27 cellular contexts compared by ENCODE assay signal in genomic region chr2:221360742-221361141, GRCh38.
"Had no signal": no experiment of that assay in that cellular context is flagged by ENCODE, and none has a peak within 500 bp of the region (broad histone marks: within the 10 kb centered on the region; RNA-seq: fewer than 3 reads in every experiment).

No MANE protein-coding gene starts in this region.

- H3K27me3 ChIP-seq: hepatocyte, neural progenitor cell, neutrophil, right atrium auricular region, right lobe of liver, stomach, testis, thyroid gland, transverse colon, upper lobe of left lung had no signal

- ATAC-seq: left lobe of liver; lower lobe of right lung; natural killer cell; psoas muscle; right lobe of liver; stimulated activated naive B cell treated with anti-CD40 and anti-IgM and Interleukin-4, amounts not matched to agents 10 μg/mL and 1 μg/mL and 100 μg/mL, for 72 hours; stimulated activated naive CD8-positive, alpha-beta T cell treated with anti-CD3 and anti-CD28 coated beads, Interleukin-15, Interleukin-2, amounts not matched to agents 100 U/mL and 50 U/mL, for 24 hours had no signal

- H3K27ac Mint-ChIP-seq: natural killer cell; nephron progenitor cell; neural progenitor cell; stimulated activated naive B cell treated with anti-CD40 and anti-IgM and Interleukin-4, amounts not matched to agents 10 μg/mL and 1 μg/mL and 100 μg/mL, for 72 hours had no signal

- H3K4me3 ChIP-seq: hepatocyte, lower lobe of right lung, neural progenitor cell, psoas muscle, right atrium auricular region, right lobe of liver, skin epidermis, stomach, testis, thyroid gland, transverse colon, upper lobe of left lung had no signal

- H3K9me3 Mint-ChIP-seq: natural killer cell, neural progenitor cell had no signal

- H3K4me3 Mint-ChIP-seq: natural killer cell; nephron progenitor cell; neural progenitor cell; stimulated activated naive B cell treated with anti-CD40 and anti-IgM and Interleukin-4, amounts not matched to agents 10 μg/mL and 1 μg/mL and 100 μg/mL, for 72 hours had no signal

- H3K4me2 ChIP-seq: hepatocyte, neural progenitor cell had no signal

- H3K27ac ChIP-seq: hepatocyte, lower lobe of right lung, neural progenitor cell, neutrophil, parathyroid adenoma, psoas muscle, right atrium auricular region, right lobe of liver, skin epidermis, stomach, testis, thyroid gland, transverse colon, upper lobe of left lung had no signal

- H3K4me1 Mint-ChIP-seq: natural killer cell; stimulated activated naive B cell treated with anti-CD40 and anti-IgM and Interleukin-4, amounts not matched to agents 10 μg/mL and 1 μg/mL and 100 μg/mL, for 72 hours had no signal

- H3K36me3 ChIP-seq: lower lobe of right lung, neural progenitor cell, neutrophil, right atrium auricular region, right lobe of liver, stomach, thyroid gland, transverse colon, upper lobe of left lung had no signal

- H3K9me3 ChIP-seq: lower lobe of right lung, neutrophil, psoas muscle, right atrium auricular region, right lobe of liver, stomach, testis, thyroid gland, transverse colon, upper lobe of left lung had no signal

- H2AFZ ChIP-seq: hepatocyte, neural progenitor cell, parathyroid adenoma had no signal

- H3K36me3 Mint-ChIP-seq: natural killer cell; neural progenitor cell; stimulated activated naive B cell treated with anti-CD40 and anti-IgM and Interleukin-4, amounts not matched to agents 10 μg/mL and 1 μg/mL and 100 μg/mL, for 72 hours had no signal

- H3K9ac ChIP-seq: neural progenitor cell, parathyroid adenoma had no signal

- DNase-seq: islet precursor cell; lower lobe of right lung; mammary epithelial cell; mesenchymal stem cell; natural killer cell; nephron progenitor cell; occipital lobe; psoas muscle; right lobe of liver; stimulated activated CD4-positive, alpha-beta T cell treated with anti-CD3 and anti-CD28 coated beads, Interleukin-12 subunit alpha, Interleukin-12 subunit beta, amount 100 ng/mL, for 4 hours; stimulated activated CD4-positive, alpha-beta T cell treated with anti-CD3 and anti-CD28 coated beads, Interleukin-15, amount 100 ng/mL, for 24 hours; stimulated activated CD4-positive, alpha-beta T cell treated with anti-CD3 and anti-CD28 coated beads, Interleukin-2, amount 100 ng/mL, for 24 hours; stimulated activated CD4-positive, alpha-beta T cell treated with anti-CD3 and anti-CD28 coated beads, Interleukin-4, amount 100 ng/mL, for 1 hour; stimulated activated naive B cell treated with anti-CD40 and anti-IgM and Interleukin-4, amounts not matched to agents 10 μg/mL and 1 μg/mL and 100 μg/mL, for 72 hours; stimulated activated naive CD8-positive, alpha-beta T cell treated with anti-CD3 and anti-CD28 coated beads, Interleukin-15, Interleukin-2, amounts not matched to agents 100 U/mL and 50 U/mL, for 24 hours; stomach; testis; thyroid gland; transverse colon; upper lobe of left lung had no signal

- H3K4me1 ChIP-seq: lower lobe of right lung, parathyroid adenoma, psoas muscle, right atrium auricular region, right lobe of liver, stomach, testis, thyroid gland, transverse colon, upper lobe of left lung had no signal

- H3K27me3 Mint-ChIP-seq: stimulated activated naive B cell treated with anti-CD40 and anti-IgM and Interleukin-4, amounts not matched to agents 10 μg/mL and 1 μg/mL and 100 μg/mL, for 72 hours had no signal

- H3K79me2 ChIP-seq: hepatocyte, parathyroid adenoma had no signal
